ENCODE assay signal across 1 cellular context in the genomic region with DNA sequence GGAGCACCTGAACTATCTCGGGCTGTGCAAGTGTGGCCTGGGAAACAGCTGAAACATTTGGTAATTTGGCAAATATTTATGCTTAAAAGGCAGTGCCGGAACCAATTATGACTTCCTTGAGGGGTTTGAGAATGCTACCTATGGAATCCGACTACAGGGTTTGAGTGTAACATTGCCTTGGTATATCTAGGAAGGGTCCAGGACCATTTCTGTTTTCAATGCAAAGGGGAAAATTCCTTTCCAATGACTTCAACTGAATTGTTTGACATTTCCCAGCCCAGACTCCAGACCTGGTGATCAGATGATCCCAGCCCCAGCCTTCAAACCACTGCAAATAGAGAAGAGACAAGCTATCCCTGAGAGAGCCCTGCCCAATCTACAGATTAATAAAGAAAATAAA.
TF ChIP-seq lines count a peak whose summit lies in the region.

No MANE protein-coding gene starts in this region.

TF ChIP-seq in HepG2, 621 proteins besides CTCF, POLR2A, EP300 and RAD21 (continues in another document):
- peak; percentile 95 for TF ChIP-seq JUN (CRISPR knock-in tag; IDR thresholded peaks at IDR 0.05)
- no peak for TF ChIP-seq ONECUT2 (CRISPR knock-in tag; IDR thresholded peaks at IDR 0.05)
- TF ChIP-seq, protein P1, sequence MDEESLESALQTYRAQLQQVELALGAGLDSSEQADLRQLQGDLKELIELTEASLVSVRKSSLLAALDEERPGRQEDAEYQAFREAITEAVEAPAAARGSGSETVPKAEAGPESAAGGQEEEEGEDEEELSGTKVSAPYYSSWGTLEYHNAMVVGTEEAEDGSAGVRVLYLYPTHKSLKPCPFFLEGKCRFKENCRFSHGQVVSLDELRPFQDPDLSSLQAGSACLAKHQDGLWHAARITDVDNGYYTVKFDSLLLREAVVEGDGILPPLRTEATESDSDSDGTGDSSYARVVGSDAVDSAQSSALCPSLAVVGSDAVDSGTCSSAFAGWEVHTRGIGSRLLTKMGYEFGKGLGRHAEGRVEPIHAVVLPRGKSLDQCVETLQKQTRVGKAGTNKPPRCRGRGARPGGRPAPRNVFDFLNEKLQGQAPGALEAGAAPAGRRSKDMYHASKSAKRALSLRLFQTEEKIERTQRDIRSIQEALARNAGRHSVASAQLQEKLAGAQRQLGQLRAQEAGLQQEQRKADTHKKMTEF (CRISPR knock-in tag; IDR thresholded peaks at IDR 0.05): 0 out of 2 replicates have a peak, but pooled peaks have one; percentile 16
- TF ChIP-seq, protein P2, sequence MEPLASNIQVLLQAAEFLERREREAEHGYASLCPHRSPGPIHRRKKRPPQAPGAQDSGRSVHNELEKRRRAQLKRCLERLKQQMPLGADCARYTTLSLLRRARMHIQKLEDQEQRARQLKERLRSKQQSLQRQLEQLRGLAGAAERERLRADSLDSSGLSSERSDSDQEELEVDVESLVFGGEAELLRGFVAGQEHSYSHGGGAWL (CRISPR knock-in tag; IDR thresholded peaks at IDR 0.05): no peak
- no peak for TF ChIP-seq ZNF343 (CRISPR knock-in tag; IDR thresholded peaks at IDR 0.05)
- TF ChIP-seq ELF3 (CRISPR knock-in tag; IDR thresholded peaks at IDR 0.05): 0 out of 2 replicates have a peak, but pooled peaks have one; percentile 18
- peak; percentile 53 for TF ChIP-seq FOSL2 (CRISPR knock-in tag; IDR thresholded peaks at IDR 0.05)
- TF ChIP-seq CBX2 (IDR thresholded peaks at IDR 0.05; ENCODE audit: low read depth, low read length): no peak
- no peak for TF ChIP-seq CBX2 (CRISPR knock-in tag; IDR thresholded peaks at IDR 0.05; ENCODE audit: low read depth)
- TF ChIP-seq, protein P3, sequence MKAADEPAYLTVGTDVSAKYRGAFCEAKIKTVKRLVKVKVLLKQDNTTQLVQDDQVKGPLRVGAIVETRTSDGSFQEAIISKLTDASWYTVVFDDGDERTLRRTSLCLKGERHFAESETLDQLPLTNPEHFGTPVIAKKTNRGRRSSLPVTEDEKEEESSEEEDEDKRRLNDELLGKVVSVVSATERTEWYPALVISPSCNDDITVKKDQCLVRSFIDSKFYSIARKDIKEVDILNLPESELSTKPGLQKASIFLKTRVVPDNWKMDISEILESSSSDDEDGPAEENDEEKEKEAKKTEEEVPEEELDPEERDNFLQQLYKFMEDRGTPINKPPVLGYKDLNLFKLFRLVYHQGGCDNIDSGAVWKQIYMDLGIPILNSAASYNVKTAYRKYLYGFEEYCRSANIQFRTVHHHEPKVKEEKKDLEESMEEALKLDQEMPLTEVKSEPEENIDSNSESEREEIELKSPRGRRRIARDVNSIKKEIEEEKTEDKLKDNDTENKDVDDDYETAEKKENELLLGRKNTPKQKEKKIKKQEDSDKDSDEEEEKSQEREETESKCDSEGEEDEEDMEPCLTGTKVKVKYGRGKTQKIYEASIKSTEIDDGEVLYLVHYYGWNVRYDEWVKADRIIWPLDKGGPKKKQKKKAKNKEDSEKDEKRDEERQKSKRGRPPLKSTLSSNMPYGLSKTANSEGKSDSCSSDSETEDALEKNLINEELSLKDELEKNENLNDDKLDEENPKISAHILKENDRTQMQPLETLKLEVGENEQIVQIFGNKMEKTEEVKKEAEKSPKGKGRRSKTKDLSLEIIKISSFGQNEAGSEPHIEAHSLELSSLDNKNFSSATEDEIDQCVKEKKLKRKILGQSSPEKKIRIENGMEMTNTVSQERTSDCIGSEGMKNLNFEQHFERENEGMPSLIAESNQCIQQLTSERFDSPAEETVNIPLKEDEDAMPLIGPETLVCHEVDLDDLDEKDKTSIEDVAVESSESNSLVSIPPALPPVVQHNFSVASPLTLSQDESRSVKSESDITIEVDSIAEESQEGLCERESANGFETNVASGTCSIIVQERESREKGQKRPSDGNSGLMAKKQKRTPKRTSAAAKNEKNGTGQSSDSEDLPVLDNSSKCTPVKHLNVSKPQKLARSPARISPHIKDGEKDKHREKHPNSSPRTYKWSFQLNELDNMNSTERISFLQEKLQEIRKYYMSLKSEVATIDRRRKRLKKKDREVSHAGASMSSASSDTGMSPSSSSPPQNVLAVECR (CRISPR knock-in tag; IDR thresholded peaks at IDR 0.05; ENCODE audit: borderline replicate concordance): peak; percentile 53; the same call in 1 of the 2 replicates
- no peak for TF ChIP-seq CHCHD3 (CRISPR knock-in tag; IDR thresholded peaks at IDR 0.05)
- TF ChIP-seq, protein P4, sequence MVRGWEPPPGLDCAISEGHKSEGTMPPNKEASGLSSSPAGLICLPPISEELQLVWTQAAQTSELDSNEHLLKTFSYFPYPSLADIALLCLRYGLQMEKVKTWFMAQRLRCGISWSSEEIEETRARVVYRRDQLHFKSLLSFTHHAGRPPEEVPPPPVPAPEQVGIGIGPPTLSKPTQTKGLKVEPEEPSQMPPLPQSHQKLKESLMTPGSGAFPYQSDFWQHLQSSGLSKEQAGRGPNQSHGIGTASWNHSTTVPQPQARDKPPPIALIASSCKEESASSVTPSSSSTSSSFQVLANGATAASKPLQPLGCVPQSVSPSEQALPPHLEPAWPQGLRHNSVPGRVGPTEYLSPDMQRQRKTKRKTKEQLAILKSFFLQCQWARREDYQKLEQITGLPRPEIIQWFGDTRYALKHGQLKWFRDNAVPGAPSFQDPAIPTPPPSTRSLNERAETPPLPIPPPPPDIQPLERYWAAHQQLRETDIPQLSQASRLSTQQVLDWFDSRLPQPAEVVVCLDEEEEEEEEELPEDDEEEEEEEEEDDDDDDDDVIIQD (CRISPR knock-in tag; IDR thresholded peaks at IDR 0.05; ENCODE audit: low read depth): 0 out of 2 replicates have a peak, but pooled peaks have one; percentile 37
- TF ChIP-seq HDAC2 (CRISPR knock-in tag; IDR thresholded peaks at IDR 0.05): 0 out of 2 replicates have a peak, but pooled peaks have one; percentile 15
- peak; percentile 80 for TF ChIP-seq SAP130 (CRISPR knock-in tag; IDR thresholded peaks at IDR 0.05; ENCODE audit: low read depth)
- TF ChIP-seq POLR2AphosphoS2 (IDR thresholded peaks at IDR 0.05; ENCODE audit: low read depth, low read length): no peak
- TF ChIP-seq ZKSCAN8 (CRISPR knock-in tag; IDR thresholded peaks at IDR 0.05; ENCODE audit: borderline replicate concordance): 0 out of 2 replicates have a peak, but pooled peaks have one; percentile 19
- TF ChIP-seq ZNF709 (CRISPR knock-in tag; IDR thresholded peaks at IDR 0.05): no peak
- no peak for TF ChIP-seq SCMH1 (CRISPR knock-in tag; IDR thresholded peaks at IDR 0.05; ENCODE audit: borderline replicate concordance)
- TF ChIP-seq, protein P5, sequence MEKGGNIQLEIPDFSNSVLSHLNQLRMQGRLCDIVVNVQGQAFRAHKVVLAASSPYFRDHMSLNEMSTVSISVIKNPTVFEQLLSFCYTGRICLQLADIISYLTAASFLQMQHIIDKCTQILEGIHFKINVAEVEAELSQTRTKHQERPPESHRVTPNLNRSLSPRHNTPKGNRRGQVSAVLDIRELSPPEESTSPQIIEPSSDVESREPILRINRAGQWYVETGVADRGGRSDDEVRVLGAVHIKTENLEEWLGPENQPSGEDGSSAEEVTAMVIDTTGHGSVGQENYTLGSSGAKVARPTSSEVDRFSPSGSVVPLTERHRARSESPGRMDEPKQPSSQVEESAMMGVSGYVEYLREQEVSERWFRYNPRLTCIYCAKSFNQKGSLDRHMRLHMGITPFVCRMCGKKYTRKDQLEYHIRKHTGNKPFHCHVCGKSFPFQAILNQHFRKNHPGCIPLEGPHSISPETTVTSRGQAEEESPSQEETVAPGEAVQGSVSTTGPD (CRISPR knock-in tag; IDR thresholded peaks at IDR 0.05): no peak
- TF ChIP-seq ZNF12 (CRISPR knock-in tag; IDR thresholded peaks at IDR 0.05): no peak
- TF ChIP-seq, protein P6, sequence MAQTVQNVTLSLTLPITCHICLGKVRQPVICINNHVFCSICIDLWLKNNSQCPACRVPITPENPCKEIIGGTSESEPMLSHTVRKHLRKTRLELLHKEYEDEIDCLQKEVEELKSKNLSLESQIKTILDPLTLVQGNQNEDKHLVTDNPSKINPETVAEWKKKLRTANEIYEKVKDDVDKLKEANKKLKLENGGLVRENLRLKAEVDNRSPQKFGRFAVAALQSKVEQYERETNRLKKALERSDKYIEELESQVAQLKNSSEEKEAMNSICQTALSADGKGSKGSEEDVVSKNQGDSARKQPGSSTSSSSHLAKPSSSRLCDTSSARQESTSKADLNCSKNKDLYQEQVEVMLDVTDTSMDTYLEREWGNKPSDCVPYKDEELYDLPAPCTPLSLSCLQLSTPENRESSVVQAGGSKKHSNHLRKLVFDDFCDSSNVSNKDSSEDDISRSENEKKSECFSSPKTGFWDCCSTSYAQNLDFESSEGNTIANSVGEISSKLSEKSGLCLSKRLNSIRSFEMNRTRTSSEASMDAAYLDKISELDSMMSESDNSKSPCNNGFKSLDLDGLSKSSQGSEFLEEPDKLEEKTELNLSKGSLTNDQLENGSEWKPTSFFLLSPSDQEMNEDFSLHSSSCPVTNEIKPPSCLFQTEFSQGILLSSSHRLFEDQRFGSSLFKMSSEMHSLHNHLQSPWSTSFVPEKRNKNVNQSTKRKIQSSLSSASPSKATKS (CRISPR knock-in tag; IDR thresholded peaks at IDR 0.05): no peak
- 0 out of 2 replicates have a peak, but pooled peaks have one; percentile 41 for TF ChIP-seq RBAK (CRISPR knock-in tag; IDR thresholded peaks at IDR 0.05)
- TF ChIP-seq ATF7 (IDR thresholded peaks at IDR 0.05): 0 out of 2 replicates have a peak, but pooled peaks have one; percentile 14
- TF ChIP-seq ATF7 (CRISPR knock-in tag; IDR thresholded peaks at IDR 0.05): peak; percentile 66; the same call in 1 of the 2 replicates
- TF ChIP-seq, protein P7, sequence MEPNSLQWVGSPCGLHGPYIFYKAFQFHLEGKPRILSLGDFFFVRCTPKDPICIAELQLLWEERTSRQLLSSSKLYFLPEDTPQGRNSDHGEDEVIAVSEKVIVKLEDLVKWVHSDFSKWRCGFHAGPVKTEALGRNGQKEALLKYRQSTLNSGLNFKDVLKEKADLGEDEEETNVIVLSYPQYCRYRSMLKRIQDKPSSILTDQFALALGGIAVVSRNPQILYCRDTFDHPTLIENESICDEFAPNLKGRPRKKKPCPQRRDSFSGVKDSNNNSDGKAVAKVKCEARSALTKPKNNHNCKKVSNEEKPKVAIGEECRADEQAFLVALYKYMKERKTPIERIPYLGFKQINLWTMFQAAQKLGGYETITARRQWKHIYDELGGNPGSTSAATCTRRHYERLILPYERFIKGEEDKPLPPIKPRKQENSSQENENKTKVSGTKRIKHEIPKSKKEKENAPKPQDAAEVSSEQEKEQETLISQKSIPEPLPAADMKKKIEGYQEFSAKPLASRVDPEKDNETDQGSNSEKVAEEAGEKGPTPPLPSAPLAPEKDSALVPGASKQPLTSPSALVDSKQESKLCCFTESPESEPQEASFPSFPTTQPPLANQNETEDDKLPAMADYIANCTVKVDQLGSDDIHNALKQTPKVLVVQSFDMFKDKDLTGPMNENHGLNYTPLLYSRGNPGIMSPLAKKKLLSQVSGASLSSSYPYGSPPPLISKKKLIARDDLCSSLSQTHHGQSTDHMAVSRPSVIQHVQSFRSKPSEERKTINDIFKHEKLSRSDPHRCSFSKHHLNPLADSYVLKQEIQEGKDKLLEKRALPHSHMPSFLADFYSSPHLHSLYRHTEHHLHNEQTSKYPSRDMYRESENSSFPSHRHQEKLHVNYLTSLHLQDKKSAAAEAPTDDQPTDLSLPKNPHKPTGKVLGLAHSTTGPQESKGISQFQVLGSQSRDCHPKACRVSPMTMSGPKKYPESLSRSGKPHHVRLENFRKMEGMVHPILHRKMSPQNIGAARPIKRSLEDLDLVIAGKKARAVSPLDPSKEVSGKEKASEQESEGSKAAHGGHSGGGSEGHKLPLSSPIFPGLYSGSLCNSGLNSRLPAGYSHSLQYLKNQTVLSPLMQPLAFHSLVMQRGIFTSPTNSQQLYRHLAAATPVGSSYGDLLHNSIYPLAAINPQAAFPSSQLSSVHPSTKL (CRISPR knock-in tag; IDR thresholded peaks at IDR 0.05): peak; percentile 43
- peak; percentile 15; the same call in 1 of the 2 replicates for TF ChIP-seq MEIS2 (CRISPR knock-in tag; IDR thresholded peaks at IDR 0.05)
- TF ChIP-seq FOXK1 (CRISPR knock-in tag; IDR thresholded peaks at IDR 0.05; ENCODE audit: borderline replicate concordance, low read depth): peak; percentile 54; the same call in 1 of the 2 replicates
- 0 out of 2 replicates have a peak, but pooled peaks have one; percentile 19 for TF ChIP-seq FOXC1 (CRISPR knock-in tag; IDR thresholded peaks at IDR 0.05; ENCODE audit: borderline replicate concordance)
- peak; percentile 75; the same call in 1 of the 2 replicates for TF ChIP-seq NCOA1 (CRISPR knock-in tag; IDR thresholded peaks at IDR 0.05)
- no peak for TF ChIP-seq FOXJ3 (CRISPR knock-in tag; IDR thresholded peaks at IDR 0.05; ENCODE audit: borderline replicate concordance)
- TF ChIP-seq ZFX (CRISPR knock-in tag; IDR thresholded peaks at IDR 0.05; ENCODE audit: low read depth): no peak
- no peak for TF ChIP-seq SOX6 (IDR thresholded peaks at IDR 0.05)
- peak; percentile 58; the same call in 1 of the 2 replicates for TF ChIP-seq SOX6 (CRISPR knock-in tag; IDR thresholded peaks at IDR 0.05)
- TF ChIP-seq MEF2D (CRISPR knock-in tag; IDR thresholded peaks at IDR 0.05): 0 out of 2 replicates have a peak, but pooled peaks have one; percentile 44
- peak; percentile 48; the same call in 1 of the 3 replicates for TF ChIP-seq MXI1 (IDR thresholded peaks at IDR 0.05; ENCODE audit: borderline replicate concordance, low read depth, low read length)
- no peak for TF ChIP-seq MTF2 (CRISPR knock-in tag; IDR thresholded peaks at IDR 0.05; ENCODE audit: borderline replicate concordance)
- no peak for TF ChIP-seq ZFP90 (CRISPR knock-in tag; IDR thresholded peaks at IDR 0.05; ENCODE audit: borderline replicate concordance)
- peak; percentile 63; the same call in 1 of the 2 replicates for TF ChIP-seq SIN3A (IDR thresholded peaks at IDR 0.05; ENCODE audit: borderline replicate concordance, low read depth, low read length)
- TF ChIP-seq ZBTB20 (CRISPR knock-in tag; IDR thresholded peaks at IDR 0.05; ENCODE audit: borderline replicate concordance, low read depth): peak; percentile 79; the same call in 1 of the 2 replicates
- TF ChIP-seq, protein P8, sequence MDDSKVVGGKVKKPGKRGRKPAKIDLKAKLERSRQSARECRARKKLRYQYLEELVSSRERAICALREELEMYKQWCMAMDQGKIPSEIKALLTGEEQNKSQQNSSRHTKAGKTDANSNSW (CRISPR knock-in tag; IDR thresholded peaks at IDR 0.05; ENCODE audit: borderline replicate concordance): no peak
- no peak for TF ChIP-seq NR2F2 (IDR thresholded peaks at IDR 0.05; ENCODE audit: borderline replicate concordance, low read depth)
- TF ChIP-seq, protein P9, sequence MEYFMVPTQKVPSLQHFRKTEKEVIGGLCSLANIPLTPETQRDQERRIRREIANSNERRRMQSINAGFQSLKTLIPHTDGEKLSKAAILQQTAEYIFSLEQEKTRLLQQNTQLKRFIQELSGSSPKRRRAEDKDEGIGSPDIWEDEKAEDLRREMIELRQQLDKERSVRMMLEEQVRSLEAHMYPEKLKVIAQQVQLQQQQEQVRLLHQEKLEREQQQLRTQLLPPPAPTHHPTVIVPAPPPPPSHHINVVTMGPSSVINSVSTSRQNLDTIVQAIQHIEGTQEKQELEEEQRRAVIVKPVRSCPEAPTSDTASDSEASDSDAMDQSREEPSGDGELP (IDR thresholded peaks at IDR 0.05; ENCODE audit: borderline replicate concordance, low read depth): peak; percentile 75; the same call in 1 of the 2 replicates
- TF ChIP-seq SNAPC2 (CRISPR knock-in tag; IDR thresholded peaks at IDR 0.05): no peak
- TF ChIP-seq SP140L (CRISPR knock-in tag; IDR thresholded peaks at IDR 0.05; ENCODE audit: borderline replicate concordance): no peak
- TF ChIP-seq ZNF207 (IDR thresholded peaks at IDR 0.05; ENCODE audit: borderline replicate concordance): no peak
